In genomic region chr1:178461676-178462075, GRCh38 we compare ENCODE assay signal across 31 cellular contexts. TPM values are rescaled to one million over a fixed set of nuclear protein-coding genes. Genes with fewer than 3 reads are reported as not detected.
DNase-seq lines count a peak whose midpoint lies in the region; FAIRE-seq and TF ChIP-seq lines count a peak whose summit lies in the region.
"Had no signal": no experiment of that assay in that cellular context is flagged by ENCODE, and none has a peak within 500 bp of the region (broad histone marks: within the 10 kb centered on the region; RNA-seq: fewer than 3 reads in every experiment).

No MANE protein-coding gene starts in this region.

- intact Hi-C loops in activated T-helper 1 cell treated with anti-CD3 and anti-CD28 coated beads, Interleukin-12 subunit alpha, Interleukin-12 subunit beta, Interleukin-2, Interleukin-4 antibody, amounts not matched to agents 30 ng/mL and 10 ng/mL and 1 ng/mL, durations not matched to agents 14 hours and 24 hours and 36 hours (cut with micrococcal nuclease), result no loop called here

- H2BK15ac ChIP-seq in H1 (ENCODE audit: low read length), result no peak overlapping the region

- no peak overlapping the region for H3K9ac ChIP-seq in HUES64 (ENCODE audit: low read depth, low read length)
- no peak overlapping the region for H3K9ac ChIP-seq in H1 (replicated peaks in 1 of 4; ENCODE audit: extremely low read depth in 1 of 4, low read depth in 3 of 4, low read length in 3 of 4)
- H3K9ac ChIP-seq: BLaER1 had no signal

- H2BK20ac ChIP-seq in H1 (ENCODE audit: low read length), result no peak overlapping the region

- H3K9me3 ChIP-seq in HUES64 (ENCODE audit: insufficient read depth, low read depth, low read length) (no peaks in the 10 kb centered on the region), H1 (ENCODE audit: insufficient read depth in 2 of 2, low read depth in 1 of 2, low read length in 1 of 2) (no peaks in the 10 kb centered on the region)
- H3K9me3 ChIP-seq: adrenal gland, BLaER1, left ventricle myocardium inferior, right lobe of liver, stomach, tibial artery had no signal

- H2BK5ac ChIP-seq in H1 (ENCODE audit: low read depth, low read length), result no peak overlapping the region

- H2AFZ ChIP-seq in H1 (ENCODE audit: low read length), result no peak overlapping the region
- H2AFZ ChIP-seq: PC-9 had no signal

- no peaks in the 10 kb centered on the region for H3K79me1 ChIP-seq in H1 (ENCODE audit: low read depth, low read length)

- no peak overlapping the region for H4K8ac ChIP-seq in H1 (ENCODE audit: extremely low read depth, insufficient read depth, low read length)

- H2AK5ac ChIP-seq in H1 (ENCODE audit: low read depth, low read length), result no peak overlapping the region

- 91% methylated on average over 4 of the region's 4 CpGs for WGBS in HUES64
- 84% methylated on average over 4 of the region's 4 CpGs; no CpG with 5 or more reads in 1 of the 2 experiments for WGBS in H1 (ENCODE audit: extremely low coverage in 1 of 2, insufficient coverage in 1 of 2, insufficient read length in 1 of 2, insufficient replicate concordance in 2 of 2, low coverage in 1 of 2, low lambda C conversion rate in 2 of 2, missing lambda C conversion rate in 1 of 2), 2 experiments

- TF ChIP-seq RAD21 in H1 (IDR thresholded peaks at IDR 0.05 in 1 of 2, conservative IDR thresholded peaks at IDR 0.05 in 1 of 2; ENCODE audit: low read depth in 2 of 2, low read length in 2 of 2), result no peak

- no peak overlapping the region for H4K5ac ChIP-seq in H1 (ENCODE audit: insufficient read length, low read depth, low read length)

- no peak for TF ChIP-seq CTCF in H1 (IDR thresholded peaks at IDR 0.05; ENCODE audit: control extremely low read depth in 1 of 3, insufficient read depth in 1 of 3, low read depth in 1 of 3, low read length in 3 of 3)

- no peaks in the 10 kb centered on the region for H3K36me3 Mint-ChIP-seq in activated T-helper 1 cell treated with anti-CD3 and anti-CD28 coated beads, Interleukin-12 subunit alpha, Interleukin-12 subunit beta, Interleukin-2, Interleukin-4 antibody, amounts not matched to agents 30 ng/mL and 10 ng/mL and 1 ng/mL, durations not matched to agents 14 hours and 24 hours and 36 hours (ENCODE audit: low read depth)
- H3K36me3 Mint-ChIP-seq: naive B cell had no signal

- H3K27me3 ChIP-seq in HUES64 (ENCODE audit: insufficient read depth, low read length) (no peaks in the 10 kb centered on the region), H1 (replicated peaks in 1 of 4; ENCODE audit: control insufficient read depth in 3 of 4, extremely low read depth in 1 of 4, insufficient read depth in 3 of 4, low read length in 3 of 4) (no peaks in the 10 kb centered on the region)
- H3K27me3 ChIP-seq: adrenal gland, BLaER1, brain microvascular endothelial cell, right lobe of liver, stomach, tibial artery had no signal

- no peak overlapping the region for H3K4me2 ChIP-seq in H1 (ENCODE audit: insufficient read depth in 1 of 2, low read depth in 2 of 2, low read length in 2 of 2)
- H3K4me2 ChIP-seq: BLaER1, PC-9 had no signal

- H3K4me3 Mint-ChIP-seq in activated T-helper 1 cell treated with anti-CD3 and anti-CD28 coated beads, Interleukin-12 subunit alpha, Interleukin-12 subunit beta, Interleukin-2, Interleukin-4 antibody, amounts not matched to agents 30 ng/mL and 10 ng/mL and 1 ng/mL, durations not matched to agents 14 hours and 24 hours and 36 hours, result no peak overlapping the region
- H3K4me3 Mint-ChIP-seq: activated naive CD4-positive, alpha-beta T cell treated with anti-CD3 and anti-CD28 coated beads for 36 hours; naive B cell had no signal

- POLR2A ChIA-PET in H1 (lab: Charles Lee; ENCODE audit: partially characterized antibody), result interaction anchor here (1.3 kb wide), 1 partner anchor 10 kb away, joined by 5 read pairs; no protein-coding TSS in a partner anchor

- no peak overlapping the region for H3K18ac ChIP-seq in H1 (ENCODE audit: extremely low read depth, low read length)

- no peak overlapping the region for H2BK12ac ChIP-seq in H1 (ENCODE audit: low read depth, low read length)

- H3K36me3 ChIP-seq in HUES64 (ENCODE audit: insufficient read depth, low read length) (peaks cover 41% of the 10 kb centered on the region), H1 (ENCODE audit: control insufficient read depth in 2 of 4, insufficient read depth in 4 of 4, low read length in 3 of 4) (peaks cover 2 to 16% (median 7%) of the 10 kb centered on the region in 4 experiments; a peak in 5 of 8 replicates)
- H3K36me3 ChIP-seq: BLaER1 had no signal

- no peak for DNase-seq in H1 (ENCODE audit: low read depth in 1 of 2, low spot score in 2 of 2)
- DNase-seq in activated gamma-delta T cell (lab: John Stamatoyannopoulos, UW), result no peak
- DNase-seq in activated T-helper 1 cell treated with anti-CD3 and anti-CD28 coated beads, Interleukin-12 subunit alpha, Interleukin-12 subunit beta, Interleukin-2, Interleukin-4 antibody, amounts not matched to agents 30 ng/mL and 10 ng/mL and 1 ng/mL, durations not matched to agents 14 hours and 24 hours and 36 hours (ENCODE audit: low spot score), result no peak
- no peak for DNase-seq in NCI-H1694 treated with DMSO at 0.1 percent for 48 hours (lab: John Stamatoyannopoulos, UW)
- no peak for DNase-seq in stimulated activated CD4-positive, alpha-beta T cell treated with anti-CD3 and anti-CD28 coated beads, Interleukin-1b, Interleukin-23, amount 100 ng/mL, for 48 hours
- DNase-seq: activated CD4-positive, alpha-beta T cell treated with anti-CD3 and anti-CD28 coated beads, Interleukin-2, amount 50 U/mL, for 48 hours; activated naive CD4-positive, alpha-beta T cell treated with anti-CD3 and anti-CD28 coated beads for 36 hours; adrenal gland; brain microvascular endothelial cell; DMS79 treated with DMSO at 0.1 percent for 48 hours; glutamatergic neuron; islet precursor cell; Karpas-422; left ventricle myocardium inferior; midbrain; naive B cell; NCI-H1417; NCI-H2081; NK-92 treated with Interleukin-12 subunit alpha and Interleukin-12 subunit beta, amount 100 ng/mL, for 24 hours; PC-9; right lobe of liver; stimulated activated CD4-positive, alpha-beta T cell treated with anti-CD3 and anti-CD28 coated beads, Interleukin-2, amount 100 ng/mL, for 48 hours; stomach; T-helper 2 cell; tibial artery had no signal

- H3K27ac ChIP-seq in HUES64 (ENCODE audit: low read depth, low read length), result 0 out of 2 replicates have a peak overlapping the region, but pooled peaks have one; percentile 37
- no peak overlapping the region for H3K27ac ChIP-seq in H1 (ENCODE audit: low read depth, low read length)
- H3K27ac ChIP-seq: adrenal gland, BLaER1, brain microvascular endothelial cell, left ventricle myocardium inferior, PC-9, right lobe of liver, stomach, tibial artery had no signal

- CTCF ChIA-PET in H1 (lab: Charles Lee; ENCODE audit: partially characterized antibody), result interaction anchor here (1.2 to 4.4 kb wide), 2 partner anchors 39 to 136 kb away, joined by 3 to 22 read pairs; no protein-coding TSS in a partner anchor

- 0 out of 2 replicates have a peak, but pooled peaks cover 3% of the 10 kb centered on the region for H3K4me1 ChIP-seq in HUES64 (ENCODE audit: insufficient read depth, low read length)
- H3K4me1 ChIP-seq in H1 (replicated peaks in 1 of 4; ENCODE audit: control insufficient read depth in 3 of 4, insufficient read depth in 4 of 4, low read length in 3 of 4), result no peaks in the 10 kb centered on the region; a peak in 1 of 7 replicates
- H3K4me1 ChIP-seq: adrenal gland, right lobe of liver, stomach had no signal

- no peak overlapping the region for H3K14ac ChIP-seq in H1 (ENCODE audit: insufficient read length)

- no peak overlapping the region for H2BK120ac ChIP-seq in H1 (replicated peaks; ENCODE audit: low read depth, low read length)

- no peak overlapping the region for H3K23ac ChIP-seq in H1 (ENCODE audit: insufficient read length)

- H3K4me3 ChIP-seq in HUES64 (ENCODE audit: low read length) (no peak overlapping the region), H1 (ENCODE audit: extremely low read depth in 1 of 4, insufficient read depth in 2 of 4, low read depth in 3 of 4, low read length in 4 of 4) (no peak overlapping the region)
- H3K4me3 ChIP-seq: adrenal gland, BLaER1, left ventricle myocardium inferior, PC-9, right lobe of liver, stomach, tibial artery had no signal

- H4K91ac ChIP-seq in H1 (replicated peaks; ENCODE audit: insufficient read length, low read length), result no peak overlapping the region

- H3K79me2 ChIP-seq in H1 (ENCODE audit: control insufficient read depth in 1 of 2, insufficient read depth in 2 of 2, low read length in 2 of 2), result no peaks in the 10 kb centered on the region

- no peak overlapping the region for H3K27ac Mint-ChIP-seq in activated T-helper 1 cell treated with anti-CD3 and anti-CD28 coated beads, Interleukin-12 subunit alpha, Interleukin-12 subunit beta, Interleukin-2, Interleukin-4 antibody, amounts not matched to agents 30 ng/mL and 10 ng/mL and 1 ng/mL, durations not matched to agents 14 hours and 24 hours and 36 hours
- H3K27ac Mint-ChIP-seq: activated naive CD4-positive, alpha-beta T cell treated with anti-CD3 and anti-CD28 coated beads for 36 hours; naive B cell had no signal

- no peaks in the 10 kb centered on the region for H4K20me1 ChIP-seq in H1 (replicated peaks in 1 of 2; ENCODE audit: control insufficient read depth in 1 of 2, insufficient read depth in 2 of 2, low read length in 2 of 2)
- H4K20me1 ChIP-seq: BLaER1 had no signal

- no peaks in the 10 kb centered on the region for H3K4me1 Mint-ChIP-seq in activated T-helper 1 cell treated with anti-CD3 and anti-CD28 coated beads, Interleukin-12 subunit alpha, Interleukin-12 subunit beta, Interleukin-2, Interleukin-4 antibody, amounts not matched to agents 30 ng/mL and 10 ng/mL and 1 ng/mL, durations not matched to agents 14 hours and 24 hours and 36 hours (ENCODE audit: low read depth)
- H3K4me1 Mint-ChIP-seq: naive B cell had no signal

- TF ChIP-seq POLR2A in H1 (IDR thresholded peaks at IDR 0.05; ENCODE audit: control extremely low read depth in 1 of 2, low read depth in 2 of 2, low read length in 2 of 2), result no peak

- no peak overlapping the region for H3K4ac ChIP-seq in H1 (replicated peaks; ENCODE audit: insufficient read length, low read depth, low read length)

- no peak overlapping the region for H3K56ac ChIP-seq in H1 (replicated peaks; ENCODE audit: insufficient read length, low read depth, low read length)

- peak; percentile 42 for FAIRE-seq in H1 (lab: Jason Lieb, UNC)
- peak; percentile 80 for FAIRE-seq in islet of Langerhans (lab: Jason Lieb, UNC)
- FAIRE-seq: endothelial cell of umbilical vein had no signal

- no peak for TF ChIP-seq EP300 in H1 (IDR thresholded peaks at IDR 0.05; ENCODE audit: borderline replicate concordance in 1 of 2, low read depth in 2 of 2, low read length in 2 of 2)

- H3K23me2 ChIP-seq in H1 (ENCODE audit: low read depth, low read length), result no peaks in the 10 kb centered on the region

- H3K27me3 Mint-ChIP-seq in activated T-helper 1 cell treated with anti-CD3 and anti-CD28 coated beads, Interleukin-12 subunit alpha, Interleukin-12 subunit beta, Interleukin-2, Interleukin-4 antibody, amounts not matched to agents 30 ng/mL and 10 ng/mL and 1 ng/mL, durations not matched to agents 14 hours and 24 hours and 36 hours (ENCODE audit: insufficient read depth), result peaks cover 3% of the 10 kb centered on the region
- H3K27me3 Mint-ChIP-seq: naive B cell, progenitor cell of endocrine pancreas had no signal

- H3K9me3 Mint-ChIP-seq in activated T-helper 1 cell treated with anti-CD3 and anti-CD28 coated beads, Interleukin-12 subunit alpha, Interleukin-12 subunit beta, Interleukin-2, Interleukin-4 antibody, amounts not matched to agents 30 ng/mL and 10 ng/mL and 1 ng/mL, durations not matched to agents 14 hours and 24 hours and 36 hours, result no peaks in the 10 kb centered on the region
- H3K9me3 Mint-ChIP-seq: activated naive CD4-positive, alpha-beta T cell treated with anti-CD3 and anti-CD28 coated beads for 36 hours; naive B cell had no signal

RNA-seq across cellular contexts. Expression of gene CLEC20A, which starts 35.1 kb away (rescaled TPM):
- polyA plus RNA-seq in HUES64 (2013, experiment 1 of 2), result not detected
- polyA plus RNA-seq in HUES64 (2013, experiment 2 of 2), result not detected
- not detected in 2 replicates for total RNA-seq in H1 (2021; fragmentation: NEBNext Ultra II Directional; extraction: Animal tissue kit (Norgen Biotek cat#: 25700))
- not detected in 2 replicates for polyA plus RNA-seq in H1 (2011; rRNA removed)
- polyA plus RNA-seq in H1 (2011; cell fraction: cytosol; rRNA removed), result not detected
- polyA plus RNA-seq in H1 (2011; cell fraction: nucleus; rRNA removed), result not detected
- not detected in 4 replicates for polyA plus RNA-seq in H1 (2012, experiment 1 of 2)
- not detected for polyA plus RNA-seq in H1 (2012, experiment 2 of 2)
- not detected for polyA plus RNA-seq in H1 (2013, experiment 1 of 2)
- polyA plus RNA-seq in H1 (2013, experiment 2 of 2), result not detected
- polyA minus RNA-seq in H1 (2011; rRNA and poly(A)+ RNA removed), result not detected in 2 replicates
- not detected for polyA minus RNA-seq in H1 (2011; cell fraction: cytosol; rRNA and poly(A)+ RNA removed)
- polyA minus RNA-seq in H1 (2011; cell fraction: nucleus; rRNA and poly(A)+ RNA removed), result not detected
- not detected in 2 replicates for total RNA-seq in activated T-helper 1 cell treated with anti-CD3 and anti-CD28 coated beads, Interleukin-12 subunit alpha, Interleukin-12 subunit beta, Interleukin-2, Interleukin-4 antibody, amounts not matched to agents 30 ng/mL and 10 ng/mL and 1 ng/mL, durations not matched to agents 14 hours and 24 hours and 36 hours
- total RNA-seq: activated naive CD4-positive, alpha-beta T cell treated with anti-CD3 and anti-CD28 coated beads for 36 hours; adrenal gland; chondrocyte; endothelial cell of umbilical vein; left ventricle myocardium inferior; PC-9; progenitor cell of endocrine pancreas; right lobe of liver; stomach had no signal
- polyA plus RNA-seq: adrenal gland, endothelial cell of umbilical vein had no signal

RNA-seq across cellular contexts. Expression of gene TEX35, which starts 51.2 kb away (rescaled TPM):
- polyA plus RNA-seq in HUES64 (2013, experiment 1 of 2), result not detected
- polyA plus RNA-seq in HUES64 (2013, experiment 2 of 2), result not detected
- not detected in 2 replicates for total RNA-seq in H1 (2021; fragmentation: NEBNext Ultra II Directional; extraction: Animal tissue kit (Norgen Biotek cat#: 25700))
- 0.03 TPM in 1 of 2 replicates, not detected in the other for polyA plus RNA-seq in H1 (2011; rRNA removed)
- polyA plus RNA-seq in H1 (2011; cell fraction: cytosol; rRNA removed), result 0.04 TPM
- 0.11 TPM for polyA plus RNA-seq in H1 (2011; cell fraction: nucleus; rRNA removed)
- polyA plus RNA-seq in H1 (2012, experiment 1 of 2), result 0.09 TPM in 1 of 4 replicates, not detected in the others
- not detected for polyA plus RNA-seq in H1 (2012, experiment 2 of 2)
- polyA plus RNA-seq in H1 (2013, experiment 1 of 2), result not detected
- 0.02 TPM for polyA plus RNA-seq in H1 (2013, experiment 2 of 2)
- polyA minus RNA-seq in H1 (2011; rRNA and poly(A)+ RNA removed), result not detected in 2 replicates
- not detected for polyA minus RNA-seq in H1 (2011; cell fraction: cytosol; rRNA and poly(A)+ RNA removed)
- not detected for polyA minus RNA-seq in H1 (2011; cell fraction: nucleus; rRNA and poly(A)+ RNA removed)
- total RNA-seq in activated T-helper 1 cell treated with anti-CD3 and anti-CD28 coated beads, Interleukin-12 subunit alpha, Interleukin-12 subunit beta, Interleukin-2, Interleukin-4 antibody, amounts not matched to agents 30 ng/mL and 10 ng/mL and 1 ng/mL, durations not matched to agents 14 hours and 24 hours and 36 hours, result not detected in 2 replicates
- total RNA-seq: activated naive CD4-positive, alpha-beta T cell treated with anti-CD3 and anti-CD28 coated beads for 36 hours; adrenal gland; chondrocyte; endothelial cell of umbilical vein; left ventricle myocardium inferior; PC-9; progenitor cell of endocrine pancreas; right lobe of liver; stomach had no signal
- polyA plus RNA-seq: adrenal gland, endothelial cell of umbilical vein had no signal
